Comparison of ENCODE assay signal across 10 cellular contexts in the genomic region with DNA sequence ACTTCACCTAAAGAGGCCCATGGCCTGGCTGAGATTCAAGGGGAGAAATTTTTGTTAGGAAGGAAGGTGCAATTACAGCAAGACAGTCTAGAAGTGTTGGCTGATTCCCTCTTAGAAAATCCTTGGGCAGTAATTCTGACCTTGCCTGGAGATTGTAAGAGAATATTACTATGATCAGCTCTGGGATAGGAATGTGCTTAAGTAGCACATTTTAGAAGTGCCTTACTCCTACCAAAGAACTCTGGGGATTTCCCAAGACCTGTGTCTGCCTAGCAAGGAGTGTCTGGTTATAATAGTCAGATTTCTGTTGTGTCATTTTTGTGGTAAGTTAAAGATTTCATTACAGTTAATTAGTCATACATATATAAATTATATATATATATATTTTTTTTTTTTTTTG. TPM values are rescaled to one million over a fixed set of nuclear protein-coding genes. Genes with fewer than 3 reads are reported as not detected.
A peak's percentile ranks its signal among the peaks of the same experiment; 100 is the strongest.
DNase-seq lines count a peak whose midpoint lies in the region; ATAC-seq, FAIRE-seq and TF ChIP-seq lines count a peak whose summit lies in the region.
"Had no signal": no experiment of that assay in that cellular context is flagged by ENCODE, and none has a peak within 500 bp of the region (broad histone marks: within the 10 kb centered on the region; RNA-seq: fewer than 3 reads in every experiment).

No MANE protein-coding gene starts in this region.

- in situ Hi-C loops in GM13977 (cut with MboI; ENCODE audit: low pct_unique_long_range_greater_than_20kb, low sequenced_read_pairs, unreplicated experiment): no loop called here

- ATAC-seq in GM18519 (IDR thresholded peaks at IDR 0.05; ENCODE audit: low FRiP score, unreplicated experiment): no peak
- ATAC-seq: body of pancreas had no signal

- H3K9me3 ChIP-seq in kidney (ENCODE audit: control insufficient read depth in 1 of 2, low read length in 2 of 2): no peaks in the 10 kb centered on the region
- H3K9me3 ChIP-seq: body of pancreas, neutrophil had no signal

- H3K4me3 ChIP-seq in AG04449 (ENCODE audit: low read depth, low read length) (no peak overlapping the region), kidney (ENCODE audit: low read length in 2 of 2) (no peak overlapping the region)
- H3K4me3 ChIP-seq: body of pancreas had no signal

- peak; percentile 13 for FAIRE-seq in kidney (lab: Jason Lieb, UNC)

- POLR2A ChIA-PET in AG04449 (lab: Yijun Ruan, JAX): no interaction called here

- H3K27ac Mint-ChIP-seq in activated naive CD8-positive, alpha-beta T cell treated with anti-CD3 and anti-CD28 coated beads for 36 hours: peak overlapping the region; percentile 66

- H3K4me1 Mint-ChIP-seq in activated naive CD8-positive, alpha-beta T cell treated with anti-CD3 and anti-CD28 coated beads for 36 hours: peaks cover 28% of the 10 kb centered on the region

- no peaks in the 10 kb centered on the region for H3K4me1 ChIP-seq in kidney (ENCODE audit: control insufficient read depth in 1 of 2, insufficient read depth in 1 of 2, low read depth in 1 of 2, low read length in 2 of 2)
- H3K4me1 ChIP-seq: body of pancreas had no signal

- no peaks in the 10 kb centered on the region for H3K36me3 ChIP-seq in kidney (ENCODE audit: control insufficient read depth in 1 of 2, insufficient read depth in 2 of 2, low read length in 2 of 2)
- H3K36me3 ChIP-seq: neutrophil had no signal

- CTCF ChIA-PET in AG04449 (lab: Yijun Ruan, JAX): interaction anchor here (1.0 kb wide), 1 partner anchor 32 kb away, joined by 3 read pairs; no protein-coding TSS in a partner anchor

- H3K27ac ChIP-seq in kidney (ENCODE audit: low read depth in 2 of 2, low read length in 2 of 2): peak overlapping the region in 1 of 2 donors; percentile 26
- H3K27ac ChIP-seq: body of pancreas, neutrophil had no signal

- DNase-seq in AG04449 (ENCODE audit: low read depth, low spot score) (peak; percentile 85), GM13977 (ENCODE audit: low spot score) (peak; percentile 16), kidney (no peak), HUDEP-2 (lab: John Stamatoyannopoulos, UW; ENCODE audit: unreplicated experiment in 76 of 76) (no peak), NAMALWA (ENCODE audit: low spot score) (no peak), occipital lobe (lab: John Stamatoyannopoulos, UW) (no peak)
- no peak for DNase-seq in activated naive CD8-positive, alpha-beta T cell treated with anti-CD3 and anti-CD28 coated beads for 36 hours
- DNase-seq: body of pancreas had no signal

- peaks cover 20% of the 10 kb centered on the region for H3K36me3 Mint-ChIP-seq in activated naive CD8-positive, alpha-beta T cell treated with anti-CD3 and anti-CD28 coated beads for 36 hours

- no peaks in the 10 kb centered on the region for H3K9me3 Mint-ChIP-seq in activated naive CD8-positive, alpha-beta T cell treated with anti-CD3 and anti-CD28 coated beads for 36 hours

- intact Hi-C loops in kidney (cut with DNase I): no loop called here

- H3K9ac ChIP-seq in kidney (ENCODE audit: low read length in 2 of 2): peak overlapping the region in 1 of 2 donors; percentile 16

- H3K27me3 Mint-ChIP-seq in activated naive CD8-positive, alpha-beta T cell treated with anti-CD3 and anti-CD28 coated beads for 36 hours: no peaks in the 10 kb centered on the region

- H3K4me3 Mint-ChIP-seq in activated naive CD8-positive, alpha-beta T cell treated with anti-CD3 and anti-CD28 coated beads for 36 hours: no peak overlapping the region

- TF ChIP-seq CTCF in AG04449 (IDR thresholded peaks at IDR 0.05; ENCODE audit: insufficient read depth, low read length, missing control alignments) (no peak), GM13977 (IDR thresholded peaks at IDR 0.05; ENCODE audit: extremely low read depth, insufficient read depth, missing control alignments) (no peak), kidney (IDR thresholded peaks at IDR 0.05; ENCODE audit: borderline replicate concordance, extremely low read depth, insufficient read depth) (no peak)

RNA-seq across cellular contexts. Expression of gene NLN, which starts 52.3 kb away (rescaled TPM):
- 10 to 100 TPM; 47.7 to 48.5 TPM for total RNA-seq in activated naive CD8-positive, alpha-beta T cell treated with anti-CD3 and anti-CD28 coated beads for 36 hours
- 25.0 TPM for total RNA-seq in kidney
- 6.2 TPM for polyA plus RNA-seq in kidney (ENCODE audit: insufficient read depth, low read depth, low replicate concordance)
- total RNA-seq in occipital lobe: 61.6 TPM

RNA-seq across cellular contexts. Expression of gene SGTB, which starts 52.4 kb away (rescaled TPM):
- 10 to 100 TPM; 17.0 to 18.2 TPM for total RNA-seq in activated naive CD8-positive, alpha-beta T cell treated with anti-CD3 and anti-CD28 coated beads for 36 hours
- 8.8 TPM for total RNA-seq in kidney
- 1.6 TPM for polyA plus RNA-seq in kidney (ENCODE audit: insufficient read depth, low read depth, low replicate concordance)
- 35.9 TPM for total RNA-seq in occipital lobe

Comparison
In these comparisons a context has a peak if more than half of its experiments do, and no peak if none do; other contexts are left out.
1. DNase-seq: peak in AG04449 (single experiment) and GM13977 (single experiment); none in activated naive CD8-positive, alpha-beta T cell treated with anti-CD3 and anti-CD28 coated beads for 36 hours (single experiment), kidney (single experiment), HUDEP-2 (0 of 76), NAMALWA (single experiment) and occipital lobe (single experiment).